Comparison of ENCODE assay signal across 8 cellular contexts in the genomic region with DNA sequence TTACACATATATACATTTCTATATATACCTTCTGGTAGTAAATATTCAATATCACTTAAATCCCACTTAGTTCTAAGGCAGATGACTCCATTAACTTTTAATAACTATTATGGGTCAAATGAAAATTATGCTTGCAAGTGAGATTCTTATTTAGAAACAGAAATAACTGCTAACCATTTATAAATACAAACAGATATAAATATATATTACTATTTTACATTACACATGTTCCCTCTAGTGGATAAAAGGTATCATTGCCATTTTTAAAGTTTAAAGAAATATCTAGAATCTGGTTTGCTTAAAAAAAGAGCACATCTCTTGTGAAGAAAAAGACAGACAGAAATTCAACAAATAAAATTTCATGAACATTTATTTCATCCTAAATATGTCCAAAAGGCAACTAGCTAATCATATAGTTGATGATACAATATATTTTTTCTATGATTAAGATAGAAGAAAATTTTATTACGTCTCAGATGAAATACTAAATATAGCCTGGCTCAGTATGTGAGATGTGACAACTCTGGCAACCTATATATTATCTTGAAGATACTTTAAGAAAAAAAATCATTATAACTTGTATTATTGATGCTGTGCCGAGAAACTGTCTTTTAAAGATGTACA. TPM values are rescaled to one million over a fixed set of nuclear protein-coding genes. Genes with fewer than 3 reads are reported as not detected.
DNase-seq lines count a peak whose midpoint lies in the region; ATAC-seq and TF ChIP-seq lines count a peak whose summit lies in the region.

No MANE protein-coding gene starts in this region.

- ATAC-seq in HG03139 (IDR thresholded peaks at IDR 0.05; ENCODE audit: unreplicated experiment) = no peak
- ATAC-seq in HG03196 (IDR thresholded peaks at IDR 0.05; ENCODE audit: unreplicated experiment) = no peak
- no peak for ATAC-seq in GM19395 (IDR thresholded peaks at IDR 0.05; ENCODE audit: unreplicated experiment)

- peaks cover 19% of the 10 kb centered on the region for H3K36me3 Mint-ChIP-seq in mesothelial cell of epicardium

- H3K27ac Mint-ChIP-seq in mesothelial cell of epicardium = no peak overlapping the region

- no peaks in the 10 kb centered on the region for H3K9me3 Mint-ChIP-seq in mesothelial cell of epicardium

- DNase-seq in COLO829 (ENCODE audit: low spot score) = peak; percentile 4
- DNase-seq in Jurkat, Clone E6-1 (ENCODE audit: low read depth, low spot score) = peak; percentile 16
- peak; percentile 14 for DNase-seq in astrocyte of the hippocampus (ENCODE audit: low read depth, low spot score)
- DNase-seq in mesothelial cell of epicardium (ENCODE audit: low spot score in 2 of 2, unreplicated experiment in 2 of 2) = no peak
- no peak for DNase-seq in midbrain (lab: John Stamatoyannopoulos, UW)

- H3K4me1 Mint-ChIP-seq in mesothelial cell of epicardium = no peaks in the 10 kb centered on the region

- peak; percentile 83 for TF ChIP-seq CTCF in mesothelial cell of epicardium (IDR thresholded peaks at IDR 0.05; ENCODE audit: unreplicated experiment)

- H3K27me3 Mint-ChIP-seq in mesothelial cell of epicardium (ENCODE audit: low read depth) = no peaks in the 10 kb centered on the region

- no peak overlapping the region for H3K4me3 Mint-ChIP-seq in mesothelial cell of epicardium

- no peak overlapping the region for H3K4me3 ChIP-seq in Jurkat, Clone E6-1 (ENCODE audit: low read length)

RNA-seq across cellular contexts. Expression of a gene that starts 11.7 kb away (rescaled TPM):
- 81.4 TPM for polyA plus RNA-seq in Jurkat, Clone E6-1 (2012; ENCODE audit: insufficient read depth, insufficient read length)
- 14.0 to 17.3 TPM (median 16.3 TPM) in 3 replicates for total RNA-seq in mesothelial cell of epicardium

RNA-seq across cellular contexts. Expression of a gene that starts 35.0 kb away (rescaled TPM):
- 92.5 TPM for polyA plus RNA-seq in Jurkat, Clone E6-1 (2012; ENCODE audit: insufficient read depth, insufficient read length)
- 34.8 to 39.9 TPM (median 39.7 TPM) in 3 replicates for total RNA-seq in mesothelial cell of epicardium

Comparison
In these comparisons a context has a peak if more than half of its experiments do, and no peak if none do; other contexts are left out.
1. DNase-seq: peak in COLO829 (single experiment), Jurkat, Clone E6-1 (single experiment) and astrocyte of the hippocampus (single experiment); none in mesothelial cell of epicardium (0 of 2) and midbrain (single experiment).